Comparison of ENCODE assay signal across 17 cellular contexts in the genomic region with DNA sequence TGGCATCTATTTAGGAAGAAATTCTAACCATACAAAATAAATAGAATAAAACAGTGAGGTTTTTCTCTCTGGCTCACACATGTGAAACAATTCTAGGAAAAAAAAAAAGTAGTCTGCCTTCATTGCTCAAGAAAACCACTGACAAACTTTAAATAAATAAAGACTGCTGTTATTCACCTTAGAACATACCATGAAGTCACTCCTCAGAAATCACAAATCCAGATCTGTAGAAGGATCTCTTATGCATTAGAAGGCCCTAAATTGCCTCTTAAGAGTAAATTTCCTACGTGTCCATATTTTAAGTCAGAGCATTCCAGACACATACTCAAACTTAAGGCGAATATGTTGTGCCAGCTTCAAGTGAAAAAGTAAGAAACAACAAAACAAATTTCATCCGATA.
A peak's percentile ranks its signal among the peaks of the same experiment; 100 is the strongest.
DNase-seq lines count a peak whose midpoint lies in the region; ATAC-seq, FAIRE-seq and TF ChIP-seq lines count a peak whose summit lies in the region.
"Had no signal": no experiment of that assay in that cellular context is flagged by ENCODE, and none has a peak within 500 bp of the region (broad histone marks: within the 10 kb centered on the region; RNA-seq: fewer than 3 reads in every experiment).

No MANE protein-coding gene starts in this region.

- no peaks in the 10 kb centered on the region for H3K27me3 Mint-ChIP-seq in astrocyte (ENCODE audit: low read depth, unreplicated experiment)
- H3K27me3 Mint-ChIP-seq: CD8-positive, alpha-beta memory T cell had no signal

- no peaks in the 10 kb centered on the region for H3K36me3 Mint-ChIP-seq in astrocyte (ENCODE audit: low read depth, unreplicated experiment)
- H3K36me3 Mint-ChIP-seq: CD8-positive, alpha-beta memory T cell had no signal

- H3K9me3 Mint-ChIP-seq in astrocyte (ENCODE audit: unreplicated experiment) = peaks cover 3% of the 10 kb centered on the region
- H3K9me3 Mint-ChIP-seq: HFFc6 had no signal

- ATAC-seq in GM21515 (IDR thresholded peaks at IDR 0.05; ENCODE audit: unreplicated experiment) (no peak), GM18858 (IDR thresholded peaks at IDR 0.05; ENCODE audit: unreplicated experiment) (no peak)
- ATAC-seq: A549 had no signal

- no peak overlapping the region for H2AFZ ChIP-seq in astrocyte (ENCODE audit: low read depth, low read length)

- H3K9ac ChIP-seq in astrocyte (ENCODE audit: low read length) = no peak overlapping the region
- H3K9ac ChIP-seq: BLaER1 had no signal

- DNase-seq in H4 (ENCODE audit: low spot score) (peak; percentile 11), astrocyte (ENCODE audit: low read depth) (peak; percentile 36), fibroblast of the aortic adventitia (ENCODE audit: low read depth) (peak; percentile 1), RWPE1 (ENCODE audit: low spot score) (no peak)
- DNase-seq in activated CD4-positive, alpha-beta T cell treated with anti-CD3 and anti-CD28 coated beads for 48 hours = no peak
- DNase-seq: CD8-positive, alpha-beta memory T cell; DMS53; GOT3; HFFc6; KBM-7 had no signal

- H3K36me3 ChIP-seq in astrocyte (ENCODE audit: insufficient read depth, low read length) = no peaks in the 10 kb centered on the region
- H3K36me3 ChIP-seq: BLaER1, HAP-1 had no signal

- H3K4me2 ChIP-seq in astrocyte (ENCODE audit: low read length) = no peak overlapping the region
- H3K4me2 ChIP-seq: A549, BLaER1 had no signal

- no peaks in the 10 kb centered on the region for H3K9me3 ChIP-seq in astrocyte (ENCODE audit: insufficient read depth, low read depth, low read length)
- H3K9me3 ChIP-seq: A549, BLaER1, HAP-1 had no signal

- POLR2A ChIA-PET in RWPE1 (lab: Yijun Ruan, JAX; ENCODE audit: low non-redundant PET) = no interaction called here

- TF ChIP-seq CTCF in astrocyte (IDR thresholded peaks at IDR 0.05; ENCODE audit: insufficient read depth, low read depth, low read length) (no peak), fibroblast of the aortic adventitia (IDR thresholded peaks at IDR 0.05; ENCODE audit: insufficient read depth, low read length) (no peak), RWPE1 (conservative IDR thresholded peaks at IDR 0.05; ENCODE audit: low read depth) (no peak)

- no peaks in the 10 kb centered on the region for H3K4me1 ChIP-seq in astrocyte (ENCODE audit: insufficient read depth, low read length)
- H3K4me1 ChIP-seq: A549, BLaER1, HAP-1 had no signal

- CTCF ChIA-PET in RWPE1 (lab: Yijun Ruan, JAX) = interaction anchor here (0.6 kb wide), 1 partner anchor 790 kb away, joined by 4 read pairs; no protein-coding TSS in a partner anchor

- no peaks in the 10 kb centered on the region for H4K20me1 ChIP-seq in astrocyte (ENCODE audit: insufficient read depth, low read length)
- H4K20me1 ChIP-seq: BLaER1 had no signal

- H3K4me1 Mint-ChIP-seq in astrocyte (ENCODE audit: low read depth, unreplicated experiment) = no peaks in the 10 kb centered on the region
- H3K4me1 Mint-ChIP-seq: CD8-positive, alpha-beta memory T cell had no signal

- no peak overlapping the region for H3K27ac ChIP-seq in astrocyte (ENCODE audit: low read depth, low read length)
- H3K27ac ChIP-seq in RWPE1 = no peak overlapping the region
- H3K27ac ChIP-seq: A549, BLaER1, HL-60 had no signal

- FAIRE-seq in astrocyte (lab: Jason Lieb, UNC) = no peak
- FAIRE-seq: A549, GM18507 had no signal

- no peaks in the 10 kb centered on the region for H3K79me2 ChIP-seq in astrocyte (ENCODE audit: insufficient read depth, low read length)

- no peaks in the 10 kb centered on the region for H3K27me3 ChIP-seq in astrocyte (ENCODE audit: insufficient read depth, low read length)
- H3K27me3 ChIP-seq: BLaER1 had no signal

- no peak overlapping the region for H3K4me3 Mint-ChIP-seq in astrocyte (ENCODE audit: unreplicated experiment)
- H3K4me3 Mint-ChIP-seq: CD8-positive, alpha-beta memory T cell; HFFc6 had no signal

- H3K4me3 ChIP-seq in astrocyte (ENCODE audit: insufficient read depth, low read depth, low read length) (no peak overlapping the region), fibroblast of the aortic adventitia (ENCODE audit: low read depth, low read length) (no peak overlapping the region)
- H3K4me3 ChIP-seq: A549, BLaER1, HAP-1 had no signal

- H3K27ac Mint-ChIP-seq in astrocyte (ENCODE audit: unreplicated experiment) = no peak overlapping the region
- H3K27ac Mint-ChIP-seq: CD8-positive, alpha-beta memory T cell; HFFc6 had no signal

Comparison
In these comparisons a context has a peak if more than half of its experiments do, and no peak if none do; other contexts are left out.
1. DNase-seq: peak in H4 (single experiment), astrocyte (single experiment) and fibroblast of the aortic adventitia (single experiment); none in activated CD4-positive, alpha-beta T cell treated with anti-CD3 and anti-CD28 coated beads for 48 hours (single experiment) and RWPE1 (single experiment).